Comparison of ENCODE assay signal across 3 cellular contexts in the genomic region with DNA sequence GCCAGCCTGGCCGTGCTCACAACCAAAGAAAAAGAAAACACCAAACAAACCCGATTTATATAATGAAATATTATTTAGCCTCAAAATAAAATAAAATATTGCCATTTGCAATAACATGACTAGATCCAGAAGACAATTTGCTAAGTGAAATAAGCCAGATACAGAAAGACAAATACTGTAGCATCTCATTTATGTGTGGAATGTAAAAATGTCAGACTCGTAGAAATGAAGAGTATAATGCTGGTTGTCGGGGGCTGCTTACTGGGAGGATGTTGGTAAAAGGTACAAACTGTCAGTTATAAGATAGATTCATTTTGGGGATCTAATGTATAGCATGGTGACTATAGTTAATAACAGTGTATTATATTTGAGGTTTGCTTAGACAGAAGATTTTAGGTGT.
"Had no signal": no experiment of that assay in that cellular context is flagged by ENCODE, and none has a peak within 500 bp of the region (broad histone marks: within the 10 kb centered on the region; RNA-seq: fewer than 3 reads in every experiment).

No MANE protein-coding gene starts in this region.

- H3K4me3 ChIP-seq: GM12878 had no signal

- ATAC-seq: GM12878 had no signal

- DNase-seq: GDM1, GF-D8 had no signal
